Comparison of ENCODE assay signal across 22 cellular contexts in the genomic region with DNA sequence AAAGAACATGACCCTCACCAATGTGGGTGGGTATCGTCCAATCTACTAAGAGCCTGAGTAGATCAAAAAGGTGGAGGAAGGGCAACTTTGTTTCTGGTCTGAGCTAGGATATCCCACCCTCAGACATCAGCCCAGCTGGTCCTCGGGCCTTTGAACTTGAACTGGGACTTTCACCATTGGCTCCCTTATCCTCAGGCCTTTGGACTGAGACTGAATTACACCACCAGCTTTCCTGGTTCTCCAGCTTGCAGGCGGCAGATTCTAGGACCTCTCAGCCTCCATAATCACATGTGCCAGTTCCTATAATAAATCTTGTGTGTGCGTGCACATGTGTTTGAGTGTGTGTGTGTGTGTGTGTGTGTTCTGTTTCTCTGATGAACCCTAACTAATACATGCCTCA. TPM values are rescaled to one million over a fixed set of nuclear protein-coding genes. Genes with fewer than 3 reads are reported as not detected.
A peak's percentile ranks its signal among the peaks of the same experiment; 100 is the strongest.
DNase-seq lines count a peak whose midpoint lies in the region; ATAC-seq lines count a peak whose summit lies in the region.
"Had no signal": no experiment of that assay in that cellular context is flagged by ENCODE, and none has a peak within 500 bp of the region (broad histone marks: within the 10 kb centered on the region; RNA-seq: fewer than 3 reads in every experiment).

No MANE protein-coding gene starts in this region.

- CTCF ChIA-PET in CD4-positive, alpha-beta memory T cell (lab: Charles Lee; ENCODE audit: partially characterized antibody), result interaction anchor here (0.6 to 3.4 kb wide), 5 partner anchors 8 to 71 kb away, joined by 3 to 14 read pairs (median 5); no protein-coding TSS in a partner anchor
- CTCF ChIA-PET in T-cell (lab: Charles Lee), result interaction anchor here (0.6 to 1.1 kb wide), 3 partner anchors 13 to 458 kb away, joined by 3 read pairs; no protein-coding TSS in a partner anchor
- CTCF ChIA-PET in naive thymus-derived CD4-positive, alpha-beta T cell (lab: Charles Lee), result interaction anchor here (0.5 to 2.9 kb wide), 5 partner anchors 10 to 129 kb away, joined by 3 to 8 read pairs (median 4); no protein-coding TSS in a partner anchor

- no peak for ATAC-seq in T-cell (replicated peaks in 1 of 4)
- no peak for ATAC-seq in naive thymus-derived CD4-positive, alpha-beta T cell
- no peak for ATAC-seq in HG03342 (IDR thresholded peaks at IDR 0.05; ENCODE audit: unreplicated experiment)
- ATAC-seq: A549, HCT116 had no signal

- DNase-seq in activated T-cell treated with anti-CD3 and anti-CD28 coated beads, Interleukin-2, amount 50 U/mL, for 24 hours, result no peak
- no peak for DNase-seq in activated T-cell treated with anti-CD3 and anti-CD28 coated beads, Interleukin-2, amount 50 U/mL, for 48 hours
- DNase-seq in CD4-positive, alpha-beta memory T cell, result no peak
- no peak for DNase-seq in T-cell
- no peak for DNase-seq in naive thymus-derived CD4-positive, alpha-beta T cell
- no peak for DNase-seq in pons (ENCODE audit: low spot score)
- DNase-seq: AML-193, Calu3, DMS79 treated with DMSO at 0.1 percent for 48 hours, GF-D8, MM.1S, NCI-H1694, NCI-H2029 treated with DMSO at 0.1 percent for 48 hours, NCI-H526 treated with DMSO at 0.1 percent for 48 hours, Right ventricle myocardium superior, RPMI8226 had no signal

- H3K27me3 ChIP-seq in CD4-positive, alpha-beta memory T cell (ENCODE audit: insufficient read depth, low read length), result no peaks in the 10 kb centered on the region
- no peaks in the 10 kb centered on the region for H3K27me3 ChIP-seq in naive thymus-derived CD4-positive, alpha-beta T cell (ENCODE audit: control insufficient read depth in 2 of 2, insufficient read depth in 2 of 2, low read length in 2 of 2)
- H3K27me3 ChIP-seq: BLaER1 treated with 17β-estradiol and CSF1 and Interleukin-3, amounts not matched to agents 10 nM and 100 nM had no signal

- intact Hi-C loops in CD4-positive, alpha-beta memory T cell (cut with micrococcal nuclease), result no loop called here
- intact Hi-C loops in naive thymus-derived CD4-positive, alpha-beta T cell (cut with micrococcal nuclease), result no loop called here

- H3K36me3 Mint-ChIP-seq in activated T-cell treated with anti-CD3 and anti-CD28 coated beads, Interleukin-2, amount 50 U/mL, for 24 hours (ENCODE audit: low read depth), result peaks cover 64% of the 10 kb centered on the region
- peaks cover 57 to 83% of the 10 kb centered on the region in 2 donors for H3K36me3 Mint-ChIP-seq in CD4-positive, alpha-beta memory T cell
- peaks cover 69% of the 10 kb centered on the region for H3K36me3 Mint-ChIP-seq in T-cell
- H3K36me3 Mint-ChIP-seq in naive thymus-derived CD4-positive, alpha-beta T cell, result peaks cover 16 to 72% (median 66%) of the 10 kb centered on the region in 5 donors

- peaks cover 92% of the 10 kb centered on the region for H3K4me1 ChIP-seq in CD4-positive, alpha-beta memory T cell (ENCODE audit: insufficient read depth, low read length)
- H3K4me1 ChIP-seq in naive thymus-derived CD4-positive, alpha-beta T cell (ENCODE audit: control insufficient read depth in 2 of 2, insufficient read depth in 2 of 2, low read length in 2 of 2), result peaks cover 35 to 40% of the 10 kb centered on the region in 2 donors
- H3K4me1 ChIP-seq: A549 had no signal

- POLR2A ChIA-PET in CD4-positive, alpha-beta memory T cell (lab: Charles Lee; ENCODE audit: partially characterized antibody), result interaction anchor here (0.9 to 4.3 kb wide), 5 partner anchors 11 to 51 kb away, joined by 3 to 34 read pairs (median 5); a partner anchor contains a TSS
- POLR2A ChIA-PET in T-cell (lab: Charles Lee), result interaction anchor here (0.5 to 1.3 kb wide), 4 partner anchors 9 to 64 kb away, joined by 3 to 4 read pairs (median 3); no protein-coding TSS in a partner anchor
- POLR2A ChIA-PET in naive thymus-derived CD4-positive, alpha-beta T cell (lab: Charles Lee), result interaction anchor here (1.0 to 28.9 kb wide), 11 partner anchors 9 to 59 kb away, joined by 3 to 604 read pairs (median 5); a partner anchor contains a TSS

- H3K4me3 Mint-ChIP-seq in activated T-cell treated with anti-CD3 and anti-CD28 coated beads, Interleukin-2, amount 50 U/mL, for 24 hours, result no peak overlapping the region
- peak overlapping the region in 4 of 8 donors; percentile 2 to 56 (median 36) for H3K4me3 Mint-ChIP-seq in CD4-positive, alpha-beta memory T cell
- H3K4me3 Mint-ChIP-seq in T-cell, result peak overlapping the region in 1 of 3 donors; percentile 36
- peak overlapping the region in 5 of 10 donors; percentile 11 to 27 (median 13) for H3K4me3 Mint-ChIP-seq in naive thymus-derived CD4-positive, alpha-beta T cell
- H3K4me3 Mint-ChIP-seq: IgD-negative memory B cell had no signal

- peaks cover 18% of the 10 kb centered on the region for H3K36me3 ChIP-seq in CD4-positive, alpha-beta memory T cell (ENCODE audit: insufficient read depth, low read length)
- H3K36me3 ChIP-seq in naive thymus-derived CD4-positive, alpha-beta T cell (ENCODE audit: control insufficient read depth in 2 of 3, insufficient read depth in 3 of 3, low read length in 3 of 3), result peaks cover 11 to 56% (median 15%) of the 10 kb centered on the region in 3 experiments

- H3K27ac Mint-ChIP-seq in activated T-cell treated with anti-CD3 and anti-CD28 coated beads, Interleukin-2, amount 50 U/mL, for 24 hours, result peak overlapping the region; percentile 30
- H3K27ac Mint-ChIP-seq in CD4-positive, alpha-beta memory T cell, result peak overlapping the region in 6 of 7 donors; percentile 18 to 92 (median 76)
- peak overlapping the region; percentile 36 to 57 for H3K27ac Mint-ChIP-seq in T-cell
- H3K27ac Mint-ChIP-seq in naive thymus-derived CD4-positive, alpha-beta T cell, result peak overlapping the region in 6 of 9 donors; percentile 20 to 90 (median 82)

- H3K27me3 Mint-ChIP-seq in activated T-cell treated with anti-CD3 and anti-CD28 coated beads, Interleukin-2, amount 50 U/mL, for 24 hours, result no peaks in the 10 kb centered on the region
- H3K27me3 Mint-ChIP-seq in CD4-positive, alpha-beta memory T cell, result no peaks in the 10 kb centered on the region
- no peaks in the 10 kb centered on the region for H3K27me3 Mint-ChIP-seq in T-cell
- H3K27me3 Mint-ChIP-seq in naive thymus-derived CD4-positive, alpha-beta T cell, result no peaks in the 10 kb centered on the region
- H3K27me3 Mint-ChIP-seq: IgD-negative memory B cell had no signal

- H3K9me3 ChIP-seq in CD4-positive, alpha-beta memory T cell (ENCODE audit: control insufficient read depth in 1 of 2, low read length in 2 of 2), result no peaks in the 10 kb centered on the region
- peaks cover 0 to 17% (median 0%) of the 10 kb centered on the region in 3 experiments for H3K9me3 ChIP-seq in naive thymus-derived CD4-positive, alpha-beta T cell (ENCODE audit: control insufficient read depth in 2 of 3, low read length in 3 of 3)
- H3K9me3 ChIP-seq: A549 had no signal

- peak overlapping the region; percentile 4 for H3K27ac ChIP-seq in CD4-positive, alpha-beta memory T cell (ENCODE audit: low read depth, low read length)
- H3K27ac ChIP-seq in naive thymus-derived CD4-positive, alpha-beta T cell (ENCODE audit: low read depth, low read length), result peak overlapping the region; percentile 20
- H3K27ac ChIP-seq: A549; BLaER1 treated with 17β-estradiol and CSF1 and Interleukin-3, amounts not matched to agents 10 nM and 100 nM; KMS-11 had no signal

- H3K9me3 Mint-ChIP-seq in activated T-cell treated with anti-CD3 and anti-CD28 coated beads, Interleukin-2, amount 50 U/mL, for 24 hours, result peaks cover 7% of the 10 kb centered on the region
- peaks cover 0 to 20% (median 10%) of the 10 kb centered on the region in 8 donors for H3K9me3 Mint-ChIP-seq in CD4-positive, alpha-beta memory T cell
- peaks cover 5 to 16% (median 5%) of the 10 kb centered on the region in 3 donors for H3K9me3 Mint-ChIP-seq in T-cell
- peaks cover 3 to 44% (median 9%) of the 10 kb centered on the region in 11 donors for H3K9me3 Mint-ChIP-seq in naive thymus-derived CD4-positive, alpha-beta T cell

- H3K4me1 Mint-ChIP-seq in activated T-cell treated with anti-CD3 and anti-CD28 coated beads, Interleukin-2, amount 50 U/mL, for 24 hours (ENCODE audit: low read depth), result peaks cover 82% of the 10 kb centered on the region
- peaks cover 73 to 91% (median 80%) of the 10 kb centered on the region in 4 donors for H3K4me1 Mint-ChIP-seq in CD4-positive, alpha-beta memory T cell
- H3K4me1 Mint-ChIP-seq in T-cell, result peaks cover 89 to 91% (median 90%) of the 10 kb centered on the region in 3 donors
- peaks cover 48 to 93% (median 87%) of the 10 kb centered on the region in 7 donors for H3K4me1 Mint-ChIP-seq in naive thymus-derived CD4-positive, alpha-beta T cell

- no peak overlapping the region for H3K4me3 ChIP-seq in CD4-positive, alpha-beta memory T cell (ENCODE audit: low read length in 2 of 2)
- H3K4me3 ChIP-seq in naive thymus-derived CD4-positive, alpha-beta T cell (ENCODE audit: low read length), result no peak overlapping the region
- H3K4me3 ChIP-seq: A549; BLaER1 treated with 17β-estradiol and CSF1 and Interleukin-3, amounts not matched to agents 10 nM and 100 nM had no signal

RNA-seq across cellular contexts. Expression of a gene that starts 10.6 kb away (rescaled TPM):
- 100 to 1,000 TPM; 256 to 270 TPM for total RNA-seq in CD4-positive, alpha-beta memory T cell
- polyA plus RNA-seq in CD4-positive, alpha-beta memory T cell, result 100 to 1,000 TPM; 223 to 336 TPM
- 100 to 1,000 TPM; 185 to 220 (median 199) TPM for total RNA-seq in T-cell
- total RNA-seq in naive thymus-derived CD4-positive, alpha-beta T cell, result 100 to 1,000 TPM; 125 to 308 (median 240) TPM
- polyA plus RNA-seq in naive thymus-derived CD4-positive, alpha-beta T cell, result 100 to 1,000 TPM; 262 to 349 TPM

Comparison
In these comparisons a context has a peak if more than half of its experiments do, and no peak if none do; other contexts are left out.
1. H3K27ac Mint-ChIP-seq: peak in every context shown above with its lines; median percentile 82 in naive thymus-derived CD4-positive, alpha-beta T cell; 76 in CD4-positive, alpha-beta memory T cell; 46 in T-cell; 30 in activated T-cell treated with anti-CD3 and anti-CD28 coated beads, Interleukin-2, amount 50 U/mL, for 24 hours.